8 cellular contexts compared by ENCODE assay signal in genomic region chr11:66277475-66278391, GRCh38. TPM values are rescaled to one million over a fixed set of nuclear protein-coding genes. Genes with fewer than 3 reads are reported as not detected.
DNase-seq lines count a peak whose midpoint lies in the region; ATAC-seq lines count a peak whose summit lies in the region.

Gene CNIH2 (plus strand): TSS chr11:66278175. CDS start chr11:66278457, 282 bp downstream.

- peaks cover 21% of the 10 kb centered on the region for H3K4me1 ChIP-seq in NT2/D1 (ENCODE audit: insufficient read depth, insufficient read length)
- H3K4me1 ChIP-seq in iPS DF 6.9 (ENCODE audit: control insufficient read depth, insufficient read depth, low read length): 0 out of 2 replicates have a peak, but pooled peaks cover 3% of the 10 kb centered on the region

- H3K36me3 Mint-ChIP-seq in activated naive CD4-positive, alpha-beta T cell treated with anti-CD3 and anti-CD28 coated beads, Interleukin-2, amount 50 U/mL, for 72 hours: peaks cover 0 to 8% of the 10 kb centered on the region in 2 donors

- H3K9me3 Mint-ChIP-seq in activated naive CD4-positive, alpha-beta T cell treated with anti-CD3 and anti-CD28 coated beads, Interleukin-2, amount 50 U/mL, for 72 hours: no peaks in the 10 kb centered on the region

- peak; percentile 28 to 34 for ATAC-seq in activated naive CD4-positive, alpha-beta T cell treated with anti-CD3 and anti-CD28 coated beads, Interleukin-2, amount 50 U/mL, for 72 hours
- ATAC-seq in GM19035 (IDR thresholded peaks at IDR 0.05; ENCODE audit: unreplicated experiment): no peak
- no peak for ATAC-seq in HG03342 (IDR thresholded peaks at IDR 0.05; ENCODE audit: unreplicated experiment)

- no CpG with 5 or more reads among the region's 89 CpGs for WGBS in iPS DF 6.9 (ENCODE audit: insufficient coverage, insufficient read length)

- H3K36me3 ChIP-seq in NT2/D1 (ENCODE audit: insufficient read depth, insufficient read length, low read length) (peaks cover 43% of the 10 kb centered on the region), iPS DF 6.9 (ENCODE audit: control insufficient read depth, insufficient read depth, low read length) (0 out of 2 replicates have a peak, but pooled peaks cover 3% of the 10 kb centered on the region)

- H3K27ac ChIP-seq in iPS DF 6.9 (ENCODE audit: low read length): no peak within 1 kb of the TSS

- no peaks in the 10 kb centered on the region for H3K27me3 ChIP-seq in NT2/D1 (ENCODE audit: insufficient read depth, insufficient read length)
- H3K27me3 ChIP-seq in iPS DF 6.9 (ENCODE audit: control insufficient read depth, insufficient read depth, low read length): no peaks in the 10 kb centered on the region

- DNase-seq in NCI-H748 (lab: John Stamatoyannopoulos, UW; ENCODE audit: unreplicated experiment) (peak; percentile 66), NCI-H748 treated with DMSO at 0.1 percent for 48 hours (lab: John Stamatoyannopoulos, UW) (no peak), NT2/D1 (ENCODE audit: low read depth, low spot score) (no peak), iPS DF 6.9 (ENCODE audit: low read depth, low spot score) (no peak)
- peak; percentile 61 to 65 for DNase-seq in activated naive CD4-positive, alpha-beta T cell treated with anti-CD3 and anti-CD28 coated beads, Interleukin-2, amount 50 U/mL, for 72 hours (ENCODE audit: low spot score in 2 of 2)
- DNase-seq in stimulated activated CD4-positive, alpha-beta T cell treated with anti-CD3 and anti-CD28 coated beads, Interleukin-4, amount 100 ng/mL, for 24 hours: peak; percentile 34

- peak within 1 kb of the TSS; percentile 67 for H3K9ac ChIP-seq in NT2/D1 (ENCODE audit: insufficient read length, low read depth)

- H3K4me3 ChIP-seq in NT2/D1 (ENCODE audit: insufficient read length, low read depth) (peak within 1 kb of the TSS; percentile 46), iPS DF 6.9 (ENCODE audit: low read length) (peak within 1 kb of the TSS; percentile 54; the same call in 1 of the 2 replicates)

- no peaks in the 10 kb centered on the region for H3K9me3 ChIP-seq in NT2/D1 (ENCODE audit: insufficient read depth, low read length)
- no peaks in the 10 kb centered on the region for H3K9me3 ChIP-seq in iPS DF 6.9 (ENCODE audit: control insufficient read depth, insufficient read depth, low read length)

- no peak within 1 kb of the TSS for H3K27ac Mint-ChIP-seq in activated naive CD4-positive, alpha-beta T cell treated with anti-CD3 and anti-CD28 coated beads, Interleukin-2, amount 50 U/mL, for 72 hours

RNA-seq across cellular contexts. Expression of gene CNIH2, which starts in this region (rescaled TPM):
- total RNA-seq in activated naive CD4-positive, alpha-beta T cell treated with anti-CD3 and anti-CD28 coated beads, Interleukin-2, amount 50 U/mL, for 72 hours: 1 to 10 TPM; 1.7 to 4.5 TPM

Comparison
In these comparisons a context has a peak if more than half of its experiments do, and no peak if none do; other contexts are left out.
1. DNase-seq: peak in NCI-H748 (single experiment), activated naive CD4-positive, alpha-beta T cell treated with anti-CD3 and anti-CD28 coated beads, Interleukin-2, amount 50 U/mL, for 72 hours (2 of 2) and stimulated activated CD4-positive, alpha-beta T cell treated with anti-CD3 and anti-CD28 coated beads, Interleukin-4, amount 100 ng/mL, for 24 hours (single experiment); none in NCI-H748 treated with DMSO at 0.1 percent for 48 hours (single experiment), NT2/D1 (single experiment) and iPS DF 6.9 (single experiment).
2. ATAC-seq: peak in activated naive CD4-positive, alpha-beta T cell treated with anti-CD3 and anti-CD28 coated beads, Interleukin-2, amount 50 U/mL, for 72 hours (2 of 2); none in GM19035 (single experiment) and HG03342 (single experiment).